2 cellular contexts compared by ENCODE assay signal in genomic region chr2:104286806-104287205, GRCh38.
TF ChIP-seq lines count a peak whose summit lies in the region.

No MANE protein-coding gene starts in this region.

TF ChIP-seq in GM23338, 12 proteins besides CTCF, POLR2A, EP300 and RAD21 (continued from another document):
- TF ChIP-seq ZNF462 (CRISPR knock-in tag; IDR thresholded peaks at IDR 0.05) (peak; percentile 81), ZNF114 (CRISPR knock-in tag; IDR thresholded peaks at IDR 0.05) (no peak), JUNB (IDR thresholded peaks at IDR 0.05; ENCODE audit: unreplicated experiment) (no peak)

TF ChIP-seq in WTC11, 78 proteins besides CTCF, POLR2A, EP300 and RAD21 (continued from another document):
- 0 out of 2 replicates have a peak, but pooled peaks have one; percentile 25 for TF ChIP-seq FOXP4 (CRISPR knock-in tag; IDR thresholded peaks at IDR 0.05)
- TF ChIP-seq USF2 (CRISPR knock-in tag; IDR thresholded peaks at IDR 0.05), result no peak
- no peak for TF ChIP-seq SOX15 (CRISPR knock-in tag; IDR thresholded peaks at IDR 0.05)
- no peak for TF ChIP-seq ZNF416 (CRISPR knock-in tag; IDR thresholded peaks at IDR 0.05)
- no peak for TF ChIP-seq ARID4B (CRISPR knock-in tag; IDR thresholded peaks at IDR 0.05; ENCODE audit: borderline replicate concordance)
- TF ChIP-seq ZNF423 (CRISPR knock-in tag; IDR thresholded peaks at IDR 0.05), result peak; percentile 45
- no peak for TF ChIP-seq ATF2 (CRISPR knock-in tag; IDR thresholded peaks at IDR 0.05; ENCODE audit: borderline replicate concordance, low read depth)
- TF ChIP-seq CREB1 (CRISPR knock-in tag; IDR thresholded peaks at IDR 0.05), result no peak
- no peak for TF ChIP-seq ZBTB21 (CRISPR knock-in tag; IDR thresholded peaks at IDR 0.05; ENCODE audit: borderline replicate concordance)
- no peak for TF ChIP-seq ZBTB43 (CRISPR knock-in tag; IDR thresholded peaks at IDR 0.05)
- TF ChIP-seq NR3C1 (CRISPR knock-in tag; conservative IDR thresholded peaks at IDR 0.05; ENCODE audit: low read depth), result no peak
- no peak for TF ChIP-seq SP1 (CRISPR knock-in tag; conservative IDR thresholded peaks at IDR 0.05)
- TF ChIP-seq CBFB (CRISPR knock-in tag; IDR thresholded peaks at IDR 0.05; ENCODE audit: low read depth), result no peak
- TF ChIP-seq ZNF671 (CRISPR knock-in tag; IDR thresholded peaks at IDR 0.05), result no peak
- 0 out of 2 replicates have a peak, but pooled peaks have one; percentile 22 for TF ChIP-seq ZNF281 (CRISPR knock-in tag; IDR thresholded peaks at IDR 0.05)
- no peak for TF ChIP-seq RORB (CRISPR knock-in tag; IDR thresholded peaks at IDR 0.05)
- no peak for TF ChIP-seq STAT6 (CRISPR knock-in tag; conservative IDR thresholded peaks at IDR 0.05; ENCODE audit: low read depth)
